17 cellular contexts compared by ENCODE assay signal in genomic region chr3:123881771-123882170, GRCh38. TPM values are rescaled to one million over a fixed set of nuclear protein-coding genes. Genes with fewer than 3 reads are reported as not detected.
A peak's percentile ranks its signal among the peaks of the same experiment; 100 is the strongest.
DNase-seq lines count a peak whose midpoint lies in the region; ATAC-seq, FAIRE-seq and TF ChIP-seq lines count a peak whose summit lies in the region.
"Had no signal": no experiment of that assay in that cellular context is flagged by ENCODE, and none has a peak within 500 bp of the region (broad histone marks: within the 10 kb centered on the region; RNA-seq: fewer than 3 reads in every experiment).

No MANE protein-coding gene starts in this region.

- H2AFZ ChIP-seq in HepG2 (ENCODE audit: low read length) (no peak overlapping the region), fibroblast of lung (ENCODE audit: low read length) (no peak overlapping the region)

- H3K4me1 ChIP-seq in HepG2 (ENCODE audit: insufficient read depth, low read length) (peaks cover 10% of the 10 kb centered on the region), right lobe of liver (peaks cover 0 to 24% (median 2%) of the 10 kb centered on the region in 4 donors), fibroblast of lung (ENCODE audit: control insufficient read depth, extremely low read depth, insufficient read depth, low read length) (peaks cover 7% of the 10 kb centered on the region), aorta (ENCODE audit: control insufficient read depth in 1 of 2, insufficient read depth in 2 of 2, low read length in 2 of 2) (peaks cover 0 to 1% of the 10 kb centered on the region in 2 donors)

- H3K4me3 ChIP-seq in HepG2 (replicated peaks in 1 of 3; ENCODE audit: insufficient read depth in 1 of 3, low read depth in 2 of 3, low read length in 3 of 3) (no peak overlapping the region), right lobe of liver (no peak overlapping the region), fibroblast of lung (replicated peaks in 1 of 4; ENCODE audit: control extremely low read depth in 1 of 4, insufficient read depth in 1 of 4, low read depth in 3 of 4, low read length in 4 of 4) (peak overlapping the region; percentile 31 to 91 (median 85)), aorta (ENCODE audit: low read length in 2 of 2) (no peak overlapping the region)
- H3K4me3 ChIP-seq: esophagus squamous epithelium, SJSA1 had no signal

- H3K27ac Mint-ChIP-seq in activated naive CD8-positive, alpha-beta T cell treated with anti-CD3 and anti-CD28 coated beads for 36 hours = no peak overlapping the region
- H3K27ac Mint-ChIP-seq: activated CD4-positive, alpha-beta T cell treated with anti-CD3 and anti-CD28 coated beads for 36 hours; activated naive CD4-positive, alpha-beta T cell treated with anti-CD3 and anti-CD28 coated beads for 36 hours had no signal

- no peak overlapping the region for H3K4me3 Mint-ChIP-seq in activated naive CD8-positive, alpha-beta T cell treated with anti-CD3 and anti-CD28 coated beads for 36 hours
- H3K4me3 Mint-ChIP-seq: activated CD4-positive, alpha-beta T cell treated with anti-CD3 and anti-CD28 coated beads for 36 hours; activated naive CD4-positive, alpha-beta T cell treated with anti-CD3 and anti-CD28 coated beads for 36 hours had no signal

- TF ChIP-seq EP300 in HepG2 (IDR thresholded peaks at IDR 0.05; ENCODE audit: low read depth in 2 of 2, low read length in 2 of 2) = no peak
- no peak for TF ChIP-seq EP300 in HepG2 (CRISPR knock-in tag; IDR thresholded peaks at IDR 0.05; ENCODE audit: borderline replicate concordance)

- peak; percentile 13; the same call in 1 of the 2 replicates for TF ChIP-seq CTCF in HepG2 (CRISPR knock-in tag; IDR thresholded peaks at IDR 0.05)
- no peak for TF ChIP-seq CTCF in right lobe of liver (IDR thresholded peaks at IDR 0.05)
- TF ChIP-seq CTCF in fibroblast of lung (conservative IDR thresholded peaks at IDR 0.05 in 1 of 2, IDR thresholded peaks at IDR 0.05 in 1 of 2; ENCODE audit: low read depth in 1 of 2, low read length in 2 of 2) = no peak

- TF ChIP-seq POLR2A in HepG2 (IDR thresholded peaks at IDR 0.05; ENCODE audit: insufficient read depth in 1 of 2, low read depth in 2 of 2, low read length in 2 of 2) (no peak), right lobe of liver (IDR thresholded peaks at IDR 0.05) (no peak)

- POLR2A ChIA-PET in HepG2 (lab: Yijun Ruan, JAX) = no interaction called here

- H3K36me3 ChIP-seq in HepG2 (replicated peaks in 1 of 2; ENCODE audit: control insufficient read depth in 1 of 2, insufficient read depth in 2 of 2, low read length in 2 of 2) = no peaks in the 10 kb centered on the region
- H3K36me3 ChIP-seq in right lobe of liver = no peaks in the 10 kb centered on the region
- H3K36me3 ChIP-seq in fibroblast of lung (ENCODE audit: control insufficient read depth, insufficient read depth, low read length) = peaks cover 12% of the 10 kb centered on the region
- peaks cover 0 to 4% of the 10 kb centered on the region in 2 donors for H3K36me3 ChIP-seq in aorta (ENCODE audit: control insufficient read depth in 1 of 2, insufficient read depth in 2 of 2, low read length in 1 of 2)
- H3K36me3 ChIP-seq: esophagus squamous epithelium, SJSA1 had no signal

- H3K9ac ChIP-seq in HepG2 (ENCODE audit: insufficient read depth, low read depth, low read length) (no peak overlapping the region), fibroblast of lung (ENCODE audit: insufficient read depth, low read length) (no peak overlapping the region)

- H3K79me2 ChIP-seq in HepG2 (ENCODE audit: insufficient read depth, low read length) (no peaks in the 10 kb centered on the region), fibroblast of lung (ENCODE audit: control insufficient read depth, insufficient read depth, low read length) (peaks cover 63% of the 10 kb centered on the region)

- FAIRE-seq in HepG2 (lab: Jason Lieb, UNC) = no peak
- FAIRE-seq: D721Med had no signal

- H3K27me3 ChIP-seq in HepG2 (ENCODE audit: control insufficient read depth in 1 of 2, insufficient read depth in 2 of 2, low read length in 2 of 2) = peaks cover 0 to 25% of the 10 kb centered on the region in 2 experiments; a peak in 2 of 5 replicates
- no peaks in the 10 kb centered on the region for H3K27me3 ChIP-seq in right lobe of liver
- no peaks in the 10 kb centered on the region for H3K27me3 ChIP-seq in fibroblast of lung (ENCODE audit: control insufficient read depth, insufficient read depth, low read length)
- no peaks in the 10 kb centered on the region for H3K27me3 ChIP-seq in aorta (ENCODE audit: control insufficient read depth in 1 of 2, insufficient read depth in 2 of 2, low read length in 1 of 2)
- H3K27me3 ChIP-seq: SJSA1 had no signal

- H4K20me1 ChIP-seq in HepG2 (ENCODE audit: insufficient read depth, low read length) (no peaks in the 10 kb centered on the region), fibroblast of lung (ENCODE audit: control insufficient read depth, extremely low read depth, insufficient read depth, low read length) (no peaks in the 10 kb centered on the region)

- in situ Hi-C loops in HepG2 (cut with HindIII; ENCODE audit: extremely low pct_ligation_motif_present, low pct_unique_long_range_greater_than_20kb) = no loop called here

- ATAC-seq in HepG2 = no peak
- ATAC-seq in right lobe of liver = no peak
- ATAC-seq in aorta (ENCODE audit: low FRiP score) = no peak
- ATAC-seq: activated CD4-positive, alpha-beta T cell treated with anti-CD3 and anti-CD28 coated beads for 36 hours had no signal

- H3K27ac ChIP-seq in HepG2 (ENCODE audit: extremely low read length, insufficient read depth, low read length) (no peak overlapping the region), right lobe of liver (no peak overlapping the region), fibroblast of lung (ENCODE audit: insufficient read depth, low read length) (no peak overlapping the region), aorta (ENCODE audit: low read depth in 1 of 2, low read length in 2 of 2) (peak overlapping the region; percentile 23 to 70)
- H3K27ac ChIP-seq: esophagus squamous epithelium, SJSA1 had no signal

- peaks cover 58% of the 10 kb centered on the region for H3K27me3 Mint-ChIP-seq in activated naive CD8-positive, alpha-beta T cell treated with anti-CD3 and anti-CD28 coated beads for 36 hours

- CTCF ChIA-PET in HepG2 (lab: Yijun Ruan, JAX; ENCODE audit: low intra/inter-chr PET ratio, low total read pairs) = interaction anchor here (1.1 to 2.2 kb wide), 2 partner anchors 137 to 158 kb away, joined by 3 to 11 read pairs; no protein-coding TSS in a partner anchor

- BruUV-seq in HepG2 (replicated peaks; lab: Mats Ljungman, UMichigan) = no TSS peak

- H3K9me3 ChIP-seq in HepG2 (ENCODE audit: low read length) = no peaks in the 10 kb centered on the region
- H3K9me3 ChIP-seq in right lobe of liver = no peaks in the 10 kb centered on the region
- H3K9me3 ChIP-seq in fibroblast of lung (ENCODE audit: control insufficient read depth, insufficient read depth, low read depth, low read length) = no peaks in the 10 kb centered on the region
- no peaks in the 10 kb centered on the region for H3K9me3 ChIP-seq in aorta (ENCODE audit: control insufficient read depth, low read length)
- H3K9me3 ChIP-seq: esophagus squamous epithelium, SJSA1 had no signal

- H3K36me3 Mint-ChIP-seq in activated naive CD8-positive, alpha-beta T cell treated with anti-CD3 and anti-CD28 coated beads for 36 hours = no peaks in the 10 kb centered on the region

- intact Hi-C loops in HepG2 (cut with micrococcal nuclease; ENCODE audit: unreplicated experiment) = loop anchor here (1.0 kb wide), 2 partner anchors 82 to 136 kb away; no protein-coding TSS in a partner anchor
- intact Hi-C loops in right lobe of liver (cut with DNase I) = no loop called here
- intact Hi-C loops in aorta (cut with DNase I) = loop anchor here (5.0 kb wide), 5 partner anchors 64 to 159 kb away; no protein-coding TSS in a partner anchor

- H3K4me2 ChIP-seq in HepG2 (ENCODE audit: low read depth, low read length) = no peak overlapping the region
- peak overlapping the region; percentile 76 for H3K4me2 ChIP-seq in fibroblast of lung (ENCODE audit: extremely low read depth, insufficient read depth, low read length)

- no peak for TF ChIP-seq RAD21 in HepG2 (CRISPR knock-in tag; IDR thresholded peaks at IDR 0.05)

- peaks cover 17% of the 10 kb centered on the region for H3K4me1 Mint-ChIP-seq in activated naive CD8-positive, alpha-beta T cell treated with anti-CD3 and anti-CD28 coated beads for 36 hours

- DNase-seq in HepG2 (ENCODE audit: low spot score) = no peak
- DNase-seq in right lobe of liver = no peak
- peak; percentile 70 for DNase-seq in NCI-H2171 (lab: John Stamatoyannopoulos, UW)
- DNase-seq in fibroblast of lung (ENCODE audit: low read depth in 2 of 2) = no peak
- no peak for DNase-seq in aorta
- DNase-seq in globus pallidus (ENCODE audit: low spot score) = no peak
- no peak for DNase-seq in NCI-H2107 treated with DMSO at 0.1 percent for 48 hours (lab: John Stamatoyannopoulos, UW; ENCODE audit: unreplicated experiment)
- DNase-seq in activated naive CD8-positive, alpha-beta T cell treated with anti-CD3 and anti-CD28 coated beads for 36 hours = no peak
- DNase-seq: activated naive CD4-positive, alpha-beta T cell treated with anti-CD3 and anti-CD28 coated beads for 36 hours; esophagus squamous epithelium; NCI-H2227 treated with DMSO at 0.1 percent for 48 hours; stimulated activated CD4-positive, alpha-beta T cell treated with anti-CD3 and anti-CD28 coated beads, Interleukin-2, amount 100 ng/mL, for 48 hours; T1000 had no signal

- WGBS in HepG2 (ENCODE audit: low lambda C conversion rate) = 86% methylated on average over 2 of the region's 2 CpGs
- whole genome bisulfite sequencing in right lobe of liver (ENCODE audit: insufficient coverage, low coverage, low lambda C conversion rate, missing lambda C conversion rate) = no CpG with 5 or more reads among the region's 2 CpGs
- WGBS in aorta, 2 donors = 92 to 98% methylated on average over 2 of the region's 2 CpGs

- H3K9me3 Mint-ChIP-seq in activated naive CD8-positive, alpha-beta T cell treated with anti-CD3 and anti-CD28 coated beads for 36 hours = no peaks in the 10 kb centered on the region
- H3K9me3 Mint-ChIP-seq: activated naive CD4-positive, alpha-beta T cell treated with anti-CD3 and anti-CD28 coated beads for 36 hours had no signal

RNA-seq across cellular contexts. Expression of gene MYLK, which starts 2.4 kb away (rescaled TPM):
- 22.1 and 34.9 TPM in 2 replicates for total RNA-seq in HepG2 (2016; rRNA removed; fragmentation: Illumina TruSeq; extraction: Trizol)
- 2.0 and 2.1 TPM in 2 replicates for total RNA-seq in HepG2 (2016; cell fraction: cytosol; rRNA removed; fragmentation: Illumina TruSeq; extraction: Trizol; ENCODE audit: low read depth)
- total RNA-seq in HepG2 (2016; cell fraction: insoluble cytoplasmic fraction; rRNA removed; fragmentation: Illumina TruSeq; extraction: Trizol) = 21.3 and 34.0 TPM in 2 replicates
- total RNA-seq in HepG2 (2016; cell fraction: membrane; rRNA removed; fragmentation: Illumina TruSeq; extraction: Trizol) = 7.4 and 7.6 TPM in 2 replicates
- 49.0 and 59.0 TPM in 2 replicates for total RNA-seq in HepG2 (2016; cell fraction: nucleus; rRNA removed; fragmentation: Illumina TruSeq; extraction: Trizol)
- 6.6 and 10.6 TPM in 2 replicates for polyA plus RNA-seq in HepG2 (2011; rRNA removed)
- 3.9 and 5.9 TPM in 2 replicates for polyA plus RNA-seq in HepG2 (2011; cell fraction: cytosol; rRNA removed)
- polyA plus RNA-seq in HepG2 (2011; cell fraction: nucleus; rRNA removed) = 43.3 and 62.6 TPM in 2 replicates
- polyA plus RNA-seq in HepG2 (2012) = 5.0 and 10.2 TPM in 2 replicates
- polyA plus RNA-seq in HepG2 (2016; cell fraction: cytosol; fragmentation: Illumina TruSeq; extraction: Trizol; ENCODE audit: low read depth) = 0.33 and 0.51 TPM in 2 replicates
- polyA plus RNA-seq in HepG2 (2016; cell fraction: insoluble cytoplasmic fraction; fragmentation: Illumina TruSeq; extraction: Trizol; ENCODE audit: low read depth) = 12.9 and 13.4 TPM in 2 replicates
- polyA plus RNA-seq in HepG2 (2016; cell fraction: membrane; fragmentation: Illumina TruSeq; extraction: Trizol; ENCODE audit: low read depth) = 1.8 and 2.0 TPM in 2 replicates
- 30.9 and 33.2 TPM in 2 replicates for polyA plus RNA-seq in HepG2 (2016; cell fraction: nucleus; fragmentation: Illumina TruSeq; extraction: Trizol; ENCODE audit: insufficient read depth, low read depth)
- 0.07 and 52.0 TPM in 2 replicates for polyA minus RNA-seq in HepG2 (2011; rRNA and poly(A)+ RNA removed; ENCODE audit: low replicate concordance)
- 11.6 and 12.7 TPM in 2 replicates for polyA minus RNA-seq in HepG2 (2011; cell fraction: cytosol; rRNA and poly(A)+ RNA removed)
- polyA minus RNA-seq in HepG2 (2011; cell fraction: nucleus; rRNA and poly(A)+ RNA removed) = 90.5 and 92.6 TPM in 2 replicates
- 100 to 1,000 TPM in 3 of 6 experiments, 10 to 100 TPM in 3; 61.1 to 146 (median 97.8) TPM for total RNA-seq in right lobe of liver
- 740 and 941 TPM in 2 replicates for total RNA-seq in fibroblast of lung
- polyA plus RNA-seq in fibroblast of lung = 354 and 918 TPM in 2 replicates
- 275 and 722 TPM in 2 replicates for polyA plus RNA-seq in fibroblast of lung (2012)
- polyA minus RNA-seq in fibroblast of lung (ENCODE audit: low replicate concordance) = 762 and 1,261 TPM in 2 replicates
- 100 to 1,000 TPM; 484 to 786 TPM for total RNA-seq in aorta
- polyA plus RNA-seq in aorta = 100 to 1,000 TPM; 134 to 143 TPM
- total RNA-seq in activated naive CD8-positive, alpha-beta T cell treated with anti-CD3 and anti-CD28 coated beads for 36 hours = not detected
- total RNA-seq: activated naive CD4-positive, alpha-beta T cell treated with anti-CD3 and anti-CD28 coated beads for 36 hours; OCI-LY7 had no signal

Comparison
In these comparisons a context has a peak if more than half of its experiments do, and no peak if none do; other contexts are left out.
1. intact Hi-C loops: an anchor here in HepG2 (1.0 kb wide) and aorta (5.0 kb wide); none called in right lobe of liver.
2. H3K27ac ChIP-seq: peak in aorta (2 of 2); none in HepG2 (single experiment), right lobe of liver (0 of 3) and fibroblast of lung (single experiment).
3. H3K4me3 ChIP-seq: peak in fibroblast of lung (4 of 4); none in HepG2 (0 of 3), right lobe of liver (0 of 3) and aorta (0 of 2).